Comparison of ENCODE assay signal across 21 cellular contexts in the genomic region with DNA sequence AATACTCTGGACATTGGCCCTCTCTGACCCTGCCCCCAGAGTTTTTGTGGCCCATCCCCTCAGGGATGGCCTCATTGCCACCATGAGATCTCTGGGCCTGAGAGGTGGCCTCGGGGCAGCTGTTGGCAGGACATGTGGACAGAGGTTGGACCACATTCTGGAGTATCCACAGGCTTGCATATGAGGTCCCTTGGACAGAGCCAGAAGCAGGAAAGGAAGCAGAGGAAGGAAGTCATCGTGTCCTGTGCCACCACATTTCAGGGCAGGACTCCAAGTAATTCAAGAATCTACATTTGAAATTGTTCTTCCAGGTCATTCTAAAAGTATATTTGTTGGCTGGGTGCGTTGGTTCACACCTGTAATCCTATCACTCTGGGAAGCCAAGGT.
DNase-seq lines count a peak whose midpoint lies in the region; ATAC-seq and TF ChIP-seq lines count a peak whose summit lies in the region.
"Had no signal": no experiment of that assay in that cellular context is flagged by ENCODE, and none has a peak within 500 bp of the region (broad histone marks: within the 10 kb centered on the region; RNA-seq: fewer than 3 reads in every experiment).

No MANE protein-coding gene starts in this region.

- H3K4me1 ChIP-seq in BLaER1 (peaks cover 38% of the 10 kb centered on the region), mesenchymal stem cell (ENCODE audit: control insufficient read depth, insufficient read depth, low read depth, low read length) (no peaks in the 10 kb centered on the region)

- DNase-seq in activated CD4-positive, alpha-beta T cell treated with anti-CD3 and anti-CD28 coated beads, Interleukin-2, amount 10 ng/mL, durations not matched to agents 24 days and 14 days = no peak
- no peak for DNase-seq in activated CD4-positive, alpha-beta T cell treated with anti-CD3 and anti-CD28 coated beads for 48 hours
- DNase-seq in central memory CD8-positive, alpha-beta T cell (ENCODE audit: low spot score in 2 of 2) = no peak
- no peak for DNase-seq in mesenchymal stem cell
- no peak for DNase-seq in GM10248 (ENCODE audit: extremely low spot score)
- DNase-seq in NCI-H2107 (lab: John Stamatoyannopoulos, UW) = no peak
- DNase-seq: ACHN, C1 segment of cervical spinal cord, DND-41, GOT3, HCEC 1CT, NCI-H1092 treated with DMSO at 0.1 percent for 48 hours, NCI-H1436 treated with DMSO at 0.1 percent for 48 hours, NCI-H2029, NCI-H526 had no signal

- no peak overlapping the region for H3K18ac ChIP-seq in mesenchymal stem cell (ENCODE audit: low read depth in 1 of 2, low read length in 2 of 2)

- no peak overlapping the region for H4K8ac ChIP-seq in mesenchymal stem cell (ENCODE audit: low read length)

- H3K9me3 ChIP-seq in BLaER1 = no peaks in the 10 kb centered on the region
- H3K9me3 ChIP-seq in mesenchymal stem cell (ENCODE audit: control insufficient read depth, low read length) = no peaks in the 10 kb centered on the region

- POLR2A ChIA-PET in GM10248 (lab: Yijun Ruan, JAX) = no interaction called here

- no peak overlapping the region for H3K4me3 Mint-ChIP-seq in activated CD4-positive, alpha-beta T cell treated with anti-CD3 and anti-CD28 coated beads, Interleukin-2, amount 10 ng/mL, durations not matched to agents 24 days and 14 days
- H3K4me3 Mint-ChIP-seq in central memory CD8-positive, alpha-beta T cell = no peak overlapping the region
- H3K4me3 Mint-ChIP-seq: CD8-positive, alpha-beta T cell had no signal

- peak overlapping the region; percentile 37 for H3K27ac Mint-ChIP-seq in activated CD4-positive, alpha-beta T cell treated with anti-CD3 and anti-CD28 coated beads, Interleukin-2, amount 10 ng/mL, durations not matched to agents 24 days and 14 days
- H3K27ac Mint-ChIP-seq in central memory CD8-positive, alpha-beta T cell (ENCODE audit: low read depth) = peak overlapping the region; percentile 62

- H2BK15ac ChIP-seq in mesenchymal stem cell (ENCODE audit: low read depth, poor library complexity, severe bottlenecking) = peak overlapping the region; percentile 65

- H3K9ac ChIP-seq in BLaER1 = no peak overlapping the region
- no peak overlapping the region for H3K9ac ChIP-seq in mesenchymal stem cell (ENCODE audit: low read length)
- H3K9ac ChIP-seq: KMS-11 had no signal

- no peak overlapping the region for H2BK5ac ChIP-seq in mesenchymal stem cell (ENCODE audit: low read depth, low read length, poor library complexity, severe bottlenecking)

- H3K4me2 ChIP-seq in BLaER1 = peak overlapping the region; percentile 46
- H3K4me2 ChIP-seq in mesenchymal stem cell (ENCODE audit: low read length, poor library complexity, severe bottlenecking) = no peak overlapping the region
- H3K4me2 ChIP-seq: KMS-11 had no signal

- CTCF ChIA-PET in GM10248 (lab: Yijun Ruan, JAX) = interaction anchor here (0.7 to 1.2 kb wide), 2 partner anchors 16 to 176 kb away, joined by 3 to 5 read pairs; no protein-coding TSS in a partner anchor

- H3K14ac ChIP-seq in mesenchymal stem cell (ENCODE audit: low read length in 2 of 2) = no peak overlapping the region

- no peak overlapping the region for H2BK120ac ChIP-seq in mesenchymal stem cell (ENCODE audit: low read depth, low read length)

- no peak overlapping the region for H2AK5ac ChIP-seq in mesenchymal stem cell (ENCODE audit: low read length, severe bottlenecking)

- peaks cover 5% of the 10 kb centered on the region for H3K36me3 Mint-ChIP-seq in activated CD4-positive, alpha-beta T cell treated with anti-CD3 and anti-CD28 coated beads, Interleukin-2, amount 10 ng/mL, durations not matched to agents 24 days and 14 days (ENCODE audit: low read depth)
- peaks cover 3% of the 10 kb centered on the region for H3K36me3 Mint-ChIP-seq in central memory CD8-positive, alpha-beta T cell (ENCODE audit: insufficient read depth)
- H3K36me3 Mint-ChIP-seq: CD8-positive, alpha-beta T cell had no signal

- no peak for TF ChIP-seq CTCF in GM10248 (IDR thresholded peaks at IDR 0.05; ENCODE audit: control extremely low read depth, extremely low read depth, low read depth, missing control alignments)

- H3K79me1 ChIP-seq in mesenchymal stem cell (replicated peaks; ENCODE audit: low read length, poor library complexity, severe bottlenecking) = no peaks in the 10 kb centered on the region

- H3K27me3 ChIP-seq in BLaER1 (no peaks in the 10 kb centered on the region), mesenchymal stem cell (ENCODE audit: control insufficient read depth in 1 of 2, insufficient read depth in 1 of 2, low read length in 2 of 2) (peaks cover 0 to 5% of the 10 kb centered on the region in 2 experiments)

- H3K36me3 ChIP-seq in BLaER1 (no peaks in the 10 kb centered on the region), mesenchymal stem cell (ENCODE audit: control insufficient read depth in 1 of 2, insufficient read depth in 2 of 2, low read depth in 1 of 2, low read length in 2 of 2) (no peaks in the 10 kb centered on the region)

- H2AFZ ChIP-seq in mesenchymal stem cell (ENCODE audit: low read depth, low read length) = no peak overlapping the region

- H3K27me3 Mint-ChIP-seq in activated CD4-positive, alpha-beta T cell treated with anti-CD3 and anti-CD28 coated beads, Interleukin-2, amount 10 ng/mL, durations not matched to agents 24 days and 14 days = peaks cover 12% of the 10 kb centered on the region
- no peaks in the 10 kb centered on the region for H3K27me3 Mint-ChIP-seq in central memory CD8-positive, alpha-beta T cell

- no peak overlapping the region for H2BK12ac ChIP-seq in mesenchymal stem cell (ENCODE audit: low read length in 2 of 2)

- no peak for ATAC-seq in central memory CD8-positive, alpha-beta T cell (replicated peaks; ENCODE audit: extremely low read depth, poor library complexity, severe bottlenecking)
- no peak for ATAC-seq in GM19351 (IDR thresholded peaks at IDR 0.05; ENCODE audit: unreplicated experiment)

- H3K27ac ChIP-seq in BLaER1 (no peak overlapping the region), mesenchymal stem cell (ENCODE audit: low read length, poor library complexity, severe bottlenecking) (no peak overlapping the region)
- H3K27ac ChIP-seq: 22Rv1, HL-60, KMS-11 had no signal

- no peaks in the 10 kb centered on the region for H4K20me1 ChIP-seq in BLaER1

- no peak overlapping the region for H3K4ac ChIP-seq in mesenchymal stem cell (ENCODE audit: low read depth in 1 of 2, low read length in 2 of 2)

- H3K4me1 Mint-ChIP-seq in activated CD4-positive, alpha-beta T cell treated with anti-CD3 and anti-CD28 coated beads, Interleukin-2, amount 10 ng/mL, durations not matched to agents 24 days and 14 days = peaks cover 36% of the 10 kb centered on the region
- peaks cover 18% of the 10 kb centered on the region for H3K4me1 Mint-ChIP-seq in central memory CD8-positive, alpha-beta T cell

- no peak overlapping the region for H3K4me3 ChIP-seq in BLaER1
- no peak overlapping the region for H3K4me3 ChIP-seq in mesenchymal stem cell (ENCODE audit: insufficient read depth in 1 of 2, low read depth in 1 of 2, low read length in 2 of 2)

- intact Hi-C loops in activated CD4-positive, alpha-beta T cell treated with anti-CD3 and anti-CD28 coated beads, Interleukin-2, amount 10 ng/mL, durations not matched to agents 24 days and 14 days (cut with micrococcal nuclease) = loop anchor here (5.0 kb wide), 1 partner anchor 43 kb away; no protein-coding TSS in a partner anchor

- H3K9me3 Mint-ChIP-seq in activated CD4-positive, alpha-beta T cell treated with anti-CD3 and anti-CD28 coated beads, Interleukin-2, amount 10 ng/mL, durations not matched to agents 24 days and 14 days = peaks cover 7% of the 10 kb centered on the region
- H3K9me3 Mint-ChIP-seq in central memory CD8-positive, alpha-beta T cell = no peaks in the 10 kb centered on the region
- H3K9me3 Mint-ChIP-seq: CD8-positive, alpha-beta T cell had no signal

- no peak overlapping the region for H3K23ac ChIP-seq in mesenchymal stem cell (ENCODE audit: low read length in 2 of 2)

- WGBS in mesenchymal stem cell = 91% methylated on average over 3 of the region's 3 CpGs

- no peak overlapping the region for H4K91ac ChIP-seq in mesenchymal stem cell (ENCODE audit: low read length)
